10 cellular contexts compared by ENCODE assay signal in the genomic region with DNA sequence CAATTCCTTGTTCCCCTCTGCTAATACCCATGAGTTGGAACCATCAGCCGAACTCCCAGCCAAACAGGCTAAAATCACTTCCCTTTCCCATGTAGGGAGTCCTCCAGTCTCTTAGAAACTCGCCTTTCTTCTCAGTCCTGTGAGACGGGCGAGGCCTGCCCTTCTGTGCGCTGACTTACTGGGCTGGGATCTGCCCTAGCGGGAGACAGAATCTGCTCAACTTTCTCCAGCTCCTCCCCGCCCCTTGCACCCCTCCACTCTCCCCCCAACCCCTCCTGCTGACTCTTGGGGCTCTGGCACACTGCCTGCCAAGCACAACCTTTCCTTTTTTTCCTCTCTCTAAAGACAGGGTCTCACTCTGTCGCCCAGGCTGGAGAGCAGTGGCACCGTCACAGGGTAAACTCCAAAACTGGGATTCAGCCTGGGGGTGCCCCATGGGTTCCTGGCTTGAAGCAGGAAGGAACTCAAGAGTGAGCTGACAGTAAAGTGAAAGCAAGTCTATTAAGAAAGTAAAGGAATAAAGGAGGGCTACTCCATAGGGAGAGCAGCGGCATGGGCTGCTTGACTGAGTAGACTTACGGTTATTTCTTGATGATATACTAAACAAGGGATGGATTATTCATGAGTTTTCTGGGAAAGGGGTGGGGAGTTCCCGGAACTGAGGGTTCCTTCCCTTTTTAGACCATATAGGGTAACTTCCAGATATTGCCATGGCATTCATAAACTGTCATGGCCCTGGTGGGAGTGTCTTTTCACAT. TPM values are rescaled to one million over a fixed set of nuclear protein-coding genes. Genes with fewer than 3 reads are reported as not detected.
A peak's percentile ranks its signal among the peaks of the same experiment; 100 is the strongest.
DNase-seq lines count a peak whose midpoint lies in the region; ATAC-seq and TF ChIP-seq lines count a peak whose summit lies in the region.
"Had no signal": no experiment of that assay in that cellular context is flagged by ENCODE, and none has a peak within 500 bp of the region (broad histone marks: within the 10 kb centered on the region; RNA-seq: fewer than 3 reads in every experiment).

No MANE protein-coding gene starts in this region.

- H3K9me3 ChIP-seq in SK-N-MC (ENCODE audit: low read depth, low read length): no peaks in the 10 kb centered on the region
- H3K9me3 ChIP-seq in esophagus muscularis mucosa: no peaks in the 10 kb centered on the region
- no peaks in the 10 kb centered on the region for H3K9me3 ChIP-seq in thoracic aorta
- no peaks in the 10 kb centered on the region for H3K9me3 ChIP-seq in MG63

- peaks cover 6 to 46% (median 32%) of the 10 kb centered on the region in 4 donors for H3K4me1 ChIP-seq in esophagus muscularis mucosa
- peaks cover 11 to 45% of the 10 kb centered on the region in 2 donors for H3K4me1 ChIP-seq in thoracic aorta (ENCODE audit: control insufficient read depth in 1 of 2, low read depth in 2 of 2)

- H3K27me3 ChIP-seq in esophagus muscularis mucosa: peaks cover 0 to 2% (median 0%) of the 10 kb centered on the region in 4 donors
- no peaks in the 10 kb centered on the region for H3K27me3 ChIP-seq in thoracic aorta (replicated peaks; ENCODE audit: insufficient read depth)
- H3K27me3 ChIP-seq in MG63: no peaks in the 10 kb centered on the region

- peak; percentile 30 for ATAC-seq in thoracic aorta (ENCODE audit: insufficient number of reproducible peaks, low FRiP score, low read depth)
- no peak for ATAC-seq in GM18520 (IDR thresholded peaks at IDR 0.05; ENCODE audit: unreplicated experiment)

- H3K36me3 ChIP-seq in SK-N-MC (ENCODE audit: insufficient read depth, low read length) (no peaks in the 10 kb centered on the region), esophagus muscularis mucosa (peaks cover 0 to 2% (median 0%) of the 10 kb centered on the region in 4 donors), thoracic aorta (no peaks in the 10 kb centered on the region), MG63 (no peaks in the 10 kb centered on the region)

- TF ChIP-seq POLR2A in esophagus muscularis mucosa (IDR thresholded peaks at IDR 0.05; ENCODE audit: low read depth): no peak

- no peak for TF ChIP-seq EP300 in esophagus muscularis mucosa (IDR thresholded peaks at IDR 0.05)

- H3K27ac ChIP-seq in SK-N-MC: peak overlapping the region; percentile 77
- H3K27ac ChIP-seq in esophagus muscularis mucosa (replicated peaks in 1 of 4): peak overlapping the region; percentile 62 to 76 (median 66)
- H3K27ac ChIP-seq in thoracic aorta: peak overlapping the region; percentile 66 to 87

- 45% methylated on average over 12 of the region's 12 CpGs for WGBS in esophagus muscularis mucosa

- no peak for TF ChIP-seq CTCF in esophagus muscularis mucosa (IDR thresholded peaks at IDR 0.05)
- no peak for TF ChIP-seq CTCF in thoracic aorta (IDR thresholded peaks at IDR 0.05)

- H3K4me3 ChIP-seq in SK-N-MC: peak overlapping the region; percentile 41
- H3K4me3 ChIP-seq in esophagus muscularis mucosa: peak overlapping the region in 2 of 4 donors; percentile 16 to 18
- H3K4me3 ChIP-seq in thoracic aorta: peak overlapping the region; percentile 52
- no peak overlapping the region for H3K4me3 ChIP-seq in MG63

- intact Hi-C loops in esophagus muscularis mucosa (cut with DNase I): loop anchor here (10.0 kb wide), 1 partner anchor 298 kb away; no protein-coding TSS in a partner anchor

- no peak overlapping the region for H3K9ac ChIP-seq in SK-N-MC (ENCODE audit: insufficient read length)

- no peak for DNase-seq in SK-N-MC (ENCODE audit: low read depth, low spot score)
- DNase-seq in esophagus muscularis mucosa (ENCODE audit: extremely low spot score): no peak
- DNase-seq in mesenteric fat pad (ENCODE audit: low spot score): peak; percentile 83
- DNase-seq in thoracic aorta (ENCODE audit: low spot score): peak; percentile 18
- no peak for DNase-seq in NCI-H524 treated with DMSO at 0.1 percent for 48 hours (lab: John Stamatoyannopoulos, UW)
- DNase-seq in 8988T: no peak
- DNase-seq in MG63: no peak
- DNase-seq: NCI-H1048, RPMI8226 had no signal

RNA-seq across cellular contexts. Expression of a gene that starts 53.1 kb away (rescaled TPM):
- 1 to 10 TPM in 2 of 4 donors, under 1 TPM in 2; 0.65 to 4.0 (median 0.93) TPM for total RNA-seq in esophagus muscularis mucosa
- 1.4 TPM for total RNA-seq in mesenteric fat pad
- total RNA-seq in thoracic aorta: under 1 TPM in 1 of 2 donors, not detected in 1; 0.27 TPM
- total RNA-seq in MG63 (2014; rRNA removed; shearing (Covaris generic); ENCODE audit: low replicate concordance): 1.4 and 2.7 TPM in 2 replicates

Comparison
In these comparisons a context has a peak if more than half of its experiments do, and no peak if none do; other contexts are left out.
1. DNase-seq: peak in mesenteric fat pad (single experiment) and thoracic aorta (single experiment); none in SK-N-MC (single experiment), esophagus muscularis mucosa (single experiment), NCI-H524 treated with DMSO at 0.1 percent for 48 hours (single experiment), 8988T (single experiment) and MG63 (single experiment).
2. Peak in every context shown above with its lines, with median percentiles within 50 percentile points of each other: H3K27ac ChIP-seq.